In the genomic region with DNA sequence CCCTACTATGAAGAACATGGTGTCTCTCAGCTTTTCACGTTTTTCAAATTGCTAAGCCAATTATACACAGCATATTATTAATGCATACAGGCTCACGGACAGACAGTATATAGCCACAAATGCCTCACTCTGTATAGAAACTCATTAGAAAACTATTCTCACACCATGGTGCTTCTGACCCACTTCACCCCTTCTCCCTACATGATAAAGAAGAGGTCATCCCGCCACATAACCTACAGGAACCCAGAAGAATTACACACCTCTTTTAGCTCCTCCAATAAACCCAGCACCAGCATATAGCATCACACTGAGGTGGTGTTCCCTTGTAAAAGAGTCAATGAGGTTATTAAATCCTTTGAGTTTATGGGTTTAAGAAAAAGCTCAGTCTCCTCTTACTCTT, we compare ENCODE assay signal across 30 cellular contexts. TPM values are rescaled to one million over a fixed set of nuclear protein-coding genes. Genes with fewer than 3 reads are reported as not detected.
A peak's percentile ranks its signal among the peaks of the same experiment; 100 is the strongest.
DNase-seq lines count a peak whose midpoint lies in the region; ATAC-seq and TF ChIP-seq lines count a peak whose summit lies in the region.
"Had no signal": no experiment of that assay in that cellular context is flagged by ENCODE, and none has a peak within 500 bp of the region (broad histone marks: within the 10 kb centered on the region; RNA-seq: fewer than 3 reads in every experiment).

No MANE protein-coding gene starts in this region.

- H3K4me2 ChIP-seq in BLaER1 treated with 17β-estradiol and CSF1 and Interleukin-3, amounts not matched to agents 10 nM and 100 nM: peak overlapping the region in 9 of 11 experiments; percentile 58 to 97 (median 88); a peak in 18 of 22 replicates
- H3K4me2 ChIP-seq in Loucy (ENCODE audit: low read depth, low read length, poor library complexity, severe bottlenecking) (peak overlapping the region; percentile 100), smooth muscle cell (no peak overlapping the region)

- no peak overlapping the region for H3K4me3 Mint-ChIP-seq in endodermal cell
- H3K4me3 Mint-ChIP-seq: activated B cell treated with CpG ODN at 0.5 μM for 24 hours; activated CD4-positive, alpha-beta T cell treated with anti-CD3 and anti-CD28 coated beads, Interleukin-2, amount 10 ng/mL, durations not matched to agents 7 days and 5 days; activated naive CD8-positive, alpha-beta T cell; activated T-cell treated with anti-CD3 and anti-CD28 coated beads, Interleukin-2, amount 50 U/mL, for 24 hours; stimulated activated memory B cell treated with anti-CD40 and anti-IgM and Interleukin-4, amounts not matched to agents 10 μg/mL and 1 μg/mL and 100 μg/mL, for 72 hours; T-cell had no signal

- H3K36me3 Mint-ChIP-seq in endodermal cell (ENCODE audit: low read depth): peaks cover 12% of the 10 kb centered on the region
- H3K36me3 Mint-ChIP-seq: activated naive CD8-positive, alpha-beta T cell; T-cell had no signal

- TF ChIP-seq CTCF in Loucy (conservative IDR thresholded peaks at IDR 0.05; ENCODE audit: low read length) (0 out of 2 replicates have a peak, but pooled peaks have one; percentile 11), endodermal cell (conservative IDR thresholded peaks at IDR 0.05) (peak; percentile 41), smooth muscle cell (IDR thresholded peaks at IDR 0.05; ENCODE audit: borderline replicate concordance, insufficient read depth, poor library complexity, severe bottlenecking) (no peak), left lung (IDR thresholded peaks at IDR 0.05) (no peak), lower leg skin (IDR thresholded peaks at IDR 0.05) (no peak)

- H2AFZ ChIP-seq in Loucy (ENCODE audit: low read length) (no peak overlapping the region), smooth muscle cell (ENCODE audit: low read depth) (no peak overlapping the region)

- no peaks in the 10 kb centered on the region for H3K9me3 ChIP-seq in BLaER1 treated with 17β-estradiol and CSF1 and Interleukin-3, amounts not matched to agents 10 nM and 100 nM (replicated peaks in 1 of 11)
- H3K9me3 ChIP-seq in Loucy (ENCODE audit: insufficient read depth, low read depth, low read length): no peaks in the 10 kb centered on the region
- H3K9me3 ChIP-seq in endodermal cell (ENCODE audit: control insufficient read depth, low read length): no peaks in the 10 kb centered on the region
- H3K9me3 ChIP-seq in smooth muscle cell (replicated peaks; ENCODE audit: low read depth): no peaks in the 10 kb centered on the region
- no peaks in the 10 kb centered on the region for H3K9me3 ChIP-seq in left lung
- H3K9me3 ChIP-seq: prostate gland had no signal

- H3K27ac Mint-ChIP-seq in endodermal cell: no peak overlapping the region
- H3K27ac Mint-ChIP-seq: activated B cell treated with CpG ODN at 0.5 μM for 24 hours; activated CD4-positive, alpha-beta T cell treated with anti-CD3 and anti-CD28 coated beads, Interleukin-2, amount 10 ng/mL, durations not matched to agents 7 days and 5 days; activated naive CD8-positive, alpha-beta T cell; activated T-cell treated with anti-CD3 and anti-CD28 coated beads, Interleukin-2, amount 50 U/mL, for 24 hours; naive thymus-derived CD4-positive, alpha-beta T cell; stimulated activated memory B cell treated with anti-CD40 and anti-IgM and Interleukin-4, amounts not matched to agents 10 μg/mL and 1 μg/mL and 100 μg/mL, for 72 hours; T-cell had no signal

- H3K4me3 ChIP-seq in BLaER1 treated with 17β-estradiol and CSF1 and Interleukin-3, amounts not matched to agents 10 nM and 100 nM: no peak overlapping the region
- peak overlapping the region; percentile 65 for H3K4me3 ChIP-seq in Loucy (ENCODE audit: low read length, poor library complexity, severe bottlenecking)
- H3K4me3 ChIP-seq in endodermal cell (ENCODE audit: low read length): peak overlapping the region; percentile 98
- H3K4me3 ChIP-seq in smooth muscle cell: peak overlapping the region; percentile 96
- H3K4me3 ChIP-seq in left lung: no peak overlapping the region
- no peak overlapping the region for H3K4me3 ChIP-seq in lower leg skin (ENCODE audit: low read depth, poor library complexity, severe bottlenecking)
- H3K4me3 ChIP-seq: prostate gland had no signal

- H4K20me1 ChIP-seq in BLaER1 treated with 17β-estradiol and CSF1 and Interleukin-3, amounts not matched to agents 10 nM and 100 nM: peaks cover 0 to 99% (median 69%) of the 10 kb centered on the region in 11 experiments; a peak in 17 of 22 replicates
- H4K20me1 ChIP-seq in Loucy (ENCODE audit: insufficient read depth, low read length, poor library complexity, severe bottlenecking): peaks cover 12% of the 10 kb centered on the region
- peaks cover 80% of the 10 kb centered on the region for H4K20me1 ChIP-seq in smooth muscle cell (ENCODE audit: low read depth)

- H3K27ac ChIP-seq in BLaER1 treated with 17β-estradiol and CSF1 and Interleukin-3, amounts not matched to agents 10 nM and 100 nM: no peak overlapping the region
- H3K27ac ChIP-seq in endodermal cell (ENCODE audit: low read depth, low read length) (peak overlapping the region; percentile 78), smooth muscle cell (ENCODE audit: low read depth) (no peak overlapping the region), left lung (no peak overlapping the region)
- H3K27ac ChIP-seq: coronary artery, prostate gland, RWPE1 had no signal

- no peaks in the 10 kb centered on the region for H3K9me2 ChIP-seq in Loucy (replicated peaks; ENCODE audit: low read depth, low read length)

- peaks cover 4% of the 10 kb centered on the region for H3K27me3 Mint-ChIP-seq in endodermal cell (ENCODE audit: insufficient read depth)
- H3K27me3 Mint-ChIP-seq: activated B cell treated with CpG ODN at 0.5 μM for 24 hours; stimulated activated memory B cell treated with anti-CD40 and anti-IgM and Interleukin-4, amounts not matched to agents 10 μg/mL and 1 μg/mL and 100 μg/mL, for 72 hours had no signal

- H3K4me1 Mint-ChIP-seq in endodermal cell: peaks cover 26% of the 10 kb centered on the region

- peaks cover 0 to 96% (median 9%) of the 10 kb centered on the region in 11 experiments; a peak in 10 of 22 replicates for H3K27me3 ChIP-seq in BLaER1 treated with 17β-estradiol and CSF1 and Interleukin-3, amounts not matched to agents 10 nM and 100 nM
- H3K27me3 ChIP-seq in Loucy (ENCODE audit: insufficient read depth, low read length, poor library complexity, severe bottlenecking) (no peaks in the 10 kb centered on the region), endodermal cell (ENCODE audit: control insufficient read depth, insufficient read depth, low read length, poor library complexity, severe bottlenecking) (peaks cover 28% of the 10 kb centered on the region), smooth muscle cell (ENCODE audit: low read depth) (no peaks in the 10 kb centered on the region), left lung (peaks cover 0 to 16% of the 10 kb centered on the region in 2 donors)

- peaks cover 0 to 52% (median 3%) of the 10 kb centered on the region in 11 experiments; a peak in 12 of 22 replicates for H3K36me3 ChIP-seq in BLaER1 treated with 17β-estradiol and CSF1 and Interleukin-3, amounts not matched to agents 10 nM and 100 nM
- no peaks in the 10 kb centered on the region for H3K36me3 ChIP-seq in Loucy (ENCODE audit: insufficient read depth, low read length)
- peaks cover 72% of the 10 kb centered on the region for H3K36me3 ChIP-seq in endodermal cell (ENCODE audit: control insufficient read depth, insufficient read depth, low read length)
- no peaks in the 10 kb centered on the region for H3K36me3 ChIP-seq in smooth muscle cell (ENCODE audit: low read depth)
- H3K36me3 ChIP-seq in left lung: peaks cover 0 to 6% of the 10 kb centered on the region in 2 donors
- H3K36me3 ChIP-seq: prostate gland had no signal

- no peak for ATAC-seq in left lung
- ATAC-seq: HCT116; naive thymus-derived CD4-positive, alpha-beta T cell; stimulated activated memory B cell treated with anti-CD40 and anti-IgM and Interleukin-4, amounts not matched to agents 10 μg/mL and 1 μg/mL and 100 μg/mL, for 72 hours; T-cell had no signal

- H3K4me1 ChIP-seq in BLaER1 treated with 17β-estradiol and CSF1 and Interleukin-3, amounts not matched to agents 10 nM and 100 nM: peaks cover 19 to 69% (median 56%) of the 10 kb centered on the region in 10 experiments
- H3K4me1 ChIP-seq in Loucy (ENCODE audit: insufficient read depth, low read length, poor library complexity, severe bottlenecking) (peaks cover 38% of the 10 kb centered on the region), endodermal cell (ENCODE audit: control insufficient read depth, insufficient read depth, low read length) (peaks cover 21% of the 10 kb centered on the region), smooth muscle cell (ENCODE audit: low read depth) (peaks cover 51% of the 10 kb centered on the region), left lung (peaks cover 6 to 45% of the 10 kb centered on the region in 2 donors)
- H3K4me1 ChIP-seq: prostate gland had no signal

- no peak for TF ChIP-seq POLR2A in lower leg skin (IDR thresholded peaks at IDR 0.05)

- no peaks in the 10 kb centered on the region for H3K9me3 Mint-ChIP-seq in endodermal cell
- H3K9me3 Mint-ChIP-seq: activated B cell treated with CpG ODN at 0.5 μM for 24 hours; activated CD4-positive, alpha-beta T cell treated with anti-CD3 and anti-CD28 coated beads, Interleukin-2, amount 10 ng/mL, durations not matched to agents 7 days and 5 days; activated T-cell treated with anti-CD3 and anti-CD28 coated beads, Interleukin-2, amount 50 U/mL, for 24 hours; naive thymus-derived CD4-positive, alpha-beta T cell; stimulated activated memory B cell treated with anti-CD40 and anti-IgM and Interleukin-4, amounts not matched to agents 10 μg/mL and 1 μg/mL and 100 μg/mL, for 72 hours; T-cell had no signal

- intact Hi-C loops in left lung (cut with DNase I) (loop anchor here in 1 of 2 donors (10.0 kb wide), 2 partner anchors 59 to 159 kb away; no protein-coding TSS in a partner anchor), lower leg skin (cut with DNase I; ENCODE audit: low total_unique reads) (loop anchor here (10.0 kb wide), 1 partner anchor 159 kb away; no protein-coding TSS in a partner anchor)

- 45 to 92% methylated on average over 2 to 3 of the region's 3 CpGs for WGBS in endodermal cell (ENCODE audit: insufficient coverage in 1 of 2, insufficient read length in 1 of 2), 2 experiments
- WGBS in smooth muscle cell (ENCODE audit: low lambda C conversion rate): 89% methylated on average over 3 of the region's 3 CpGs
- WGBS in lower leg skin, 2 donors: 83 to 92% methylated on average over 3 of the region's 3 CpGs

- no peak overlapping the region for H3K9ac ChIP-seq in BLaER1 treated with 17β-estradiol and CSF1 and Interleukin-3, amounts not matched to agents 10 nM and 100 nM
- no peak overlapping the region for H3K9ac ChIP-seq in Loucy (ENCODE audit: low read depth, low read length, poor library complexity, severe bottlenecking)
- H3K9ac ChIP-seq in endodermal cell (ENCODE audit: extremely low read depth, low read length, poor library complexity, severe bottlenecking): no peak overlapping the region
- H3K9ac ChIP-seq in smooth muscle cell (ENCODE audit: low read depth): no peak overlapping the region

- DNase-seq in endodermal cell (no peak), smooth muscle cell (lab: John Stamatoyannopoulos, UW; ENCODE audit: unreplicated experiment) (no peak), HK-2 (ENCODE audit: unreplicated experiment) (no peak), left lung (no peak), lower leg skin (ENCODE audit: low spot score in 2 of 2) (no peak)
- DNase-seq: activated B cell treated with CpG ODN at 0.5 μM for 24 hours; activated CD4-positive, alpha-beta T cell treated with anti-CD3 and anti-CD28 coated beads, Interleukin-2, amount 10 ng/mL, durations not matched to agents 7 days and 5 days; activated effector memory CD4-positive, alpha-beta T cell treated with anti-CD3 and anti-CD28 coated beads, Interleukin-2, amount 50 U/mL, for 16 hours; activated T-cell treated with anti-CD3 and anti-CD28 coated beads, Interleukin-2, amount 50 U/mL, for 24 hours; anterior cingulate cortex; COR-L47; DMS53; effector memory CD4-positive, alpha-beta T cell; head of caudate nucleus; naive thymus-derived CD4-positive, alpha-beta T cell; NCI-H1694; NCI-H446 treated with DMSO at 0.1 percent for 48 hours; nucleus accumbens; stimulated activated CD4-positive, alpha-beta T cell treated with anti-CD3 and anti-CD28 coated beads, Interleukin-15, amount 100 ng/mL, for 24 hours; substantia nigra; T-cell had no signal

- peaks cover 54% of the 10 kb centered on the region for H3K79me2 ChIP-seq in Loucy (ENCODE audit: insufficient read depth, low read length)
- H3K79me2 ChIP-seq in smooth muscle cell (ENCODE audit: low read depth): peaks cover 63% of the 10 kb centered on the region

- H3F3A ChIP-seq in Loucy (ENCODE audit: low read depth) (no peaks in the 10 kb centered on the region), smooth muscle cell (ENCODE audit: low read depth) (no peaks in the 10 kb centered on the region)

RNA-seq across cellular contexts. Expression of gene TLE1, which starts 5.6 kb away (rescaled TPM):
- 10 to 100 TPM; 49.7 to 73.5 TPM for total RNA-seq in endodermal cell
- 133 TPM for polyA plus RNA-seq in endodermal cell (2013, experiment 1 of 2)
- polyA plus RNA-seq in endodermal cell (2013, experiment 2 of 2): 117 TPM
- 25.5 and 32.5 TPM in 2 replicates for total RNA-seq in smooth muscle cell
- 35.2 and 41.9 TPM in 2 replicates for polyA plus RNA-seq in smooth muscle cell
- 10 to 100 TPM; 15.1 to 29.2 TPM for total RNA-seq in left lung
- total RNA-seq in lower leg skin: 10 to 100 TPM; 42.0 to 63.3 (median 43.7) TPM
- total RNA-seq: activated CD8-positive, alpha-beta memory T cell treated with anti-CD3 and anti-CD28 coated beads for 36 hours had no signal

Comparison
In these comparisons a context has a peak if more than half of its experiments do, and no peak if none do; other contexts are left out.
1. H3K4me3 ChIP-seq: peak in Loucy (single experiment), endodermal cell (single experiment) and smooth muscle cell (single experiment); none in BLaER1 treated with 17β-estradiol and CSF1 and Interleukin-3, amounts not matched to agents 10 nM and 100 nM (0 of 10), left lung (0 of 2) and lower leg skin (single experiment).
2. CTCF ChIP-seq: peak in Loucy (single experiment) and endodermal cell (single experiment); none in smooth muscle cell (single experiment), left lung (0 of 2) and lower leg skin (0 of 3).